1 cellular context compared by ENCODE assay signal in genomic region chr17:17129466-17129865, GRCh38.
TF ChIP-seq lines count a peak whose summit lies in the region.

No MANE protein-coding gene starts in this region.

TF ChIP-seq in HepG2, 621 proteins besides CTCF, POLR2A, EP300 and RAD21 (continued from another document):
- TF ChIP-seq, protein P1, sequence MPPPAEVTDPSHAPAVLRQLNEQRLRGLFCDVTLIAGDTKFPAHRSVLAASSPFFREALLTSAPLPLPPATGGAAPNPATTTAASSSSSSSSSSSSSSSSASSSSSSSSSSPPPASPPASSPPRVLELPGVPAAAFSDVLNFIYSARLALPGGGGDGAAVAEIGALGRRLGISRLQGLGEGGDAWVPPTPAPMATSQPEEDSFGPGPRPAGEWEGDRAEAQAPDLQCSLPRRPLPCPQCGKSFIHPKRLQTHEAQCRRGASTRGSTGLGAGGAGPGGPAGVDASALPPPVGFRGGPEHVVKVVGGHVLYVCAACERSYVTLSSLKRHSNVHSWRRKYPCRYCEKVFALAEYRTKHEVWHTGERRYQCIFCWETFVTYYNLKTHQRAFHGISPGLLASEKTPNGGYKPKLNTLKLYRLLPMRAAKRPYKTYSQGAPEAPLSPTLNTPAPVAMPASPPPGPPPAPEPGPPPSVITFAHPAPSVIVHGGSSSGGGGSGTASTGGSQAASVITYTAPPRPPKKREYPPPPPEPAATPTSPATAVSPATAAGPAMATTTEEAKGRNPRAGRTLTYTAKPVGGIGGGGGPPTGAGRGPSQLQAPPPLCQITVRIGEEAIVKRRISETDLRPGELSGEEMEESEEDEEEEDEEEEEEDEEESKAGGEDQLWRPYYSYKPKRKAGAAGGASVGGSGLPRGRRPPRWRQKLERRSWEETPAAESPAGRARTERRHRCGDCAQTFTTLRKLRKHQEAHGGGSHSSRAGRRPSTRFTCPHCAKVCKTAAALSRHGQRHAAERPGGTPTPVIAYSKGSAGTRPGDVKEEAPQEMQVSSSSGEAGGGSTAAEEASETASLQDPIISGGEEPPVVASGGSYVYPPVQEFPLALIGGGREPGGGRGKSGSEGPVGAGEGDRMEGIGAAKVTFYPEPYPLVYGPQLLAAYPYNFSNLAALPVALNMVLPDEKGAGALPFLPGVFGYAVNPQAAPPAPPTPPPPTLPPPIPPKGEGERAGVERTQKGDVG (CRISPR knock-in tag; IDR thresholded peaks at IDR 0.05; ENCODE audit: borderline replicate concordance) = no peak
- TF ChIP-seq, protein P2, sequence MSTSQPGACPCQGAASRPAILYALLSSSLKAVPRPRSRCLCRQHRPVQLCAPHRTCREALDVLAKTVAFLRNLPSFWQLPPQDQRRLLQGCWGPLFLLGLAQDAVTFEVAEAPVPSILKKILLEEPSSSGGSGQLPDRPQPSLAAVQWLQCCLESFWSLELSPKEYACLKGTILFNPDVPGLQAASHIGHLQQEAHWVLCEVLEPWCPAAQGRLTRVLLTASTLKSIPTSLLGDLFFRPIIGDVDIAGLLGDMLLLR (CRISPR knock-in tag; IDR thresholded peaks at IDR 0.05) = no peak
- no peak for TF ChIP-seq FLYWCH1 (CRISPR knock-in tag; IDR thresholded peaks at IDR 0.05)
